In genomic region chr1:202189012-202189790, GRCh38 we compare ENCODE assay signal across 9 cellular contexts. TPM values are rescaled to one million over a fixed set of nuclear protein-coding genes. Genes with fewer than 3 reads are reported as not detected.
DNase-seq lines count a peak whose midpoint lies in the region; ATAC-seq and TF ChIP-seq lines count a peak whose summit lies in the region.
"Had no signal": no experiment of that assay in that cellular context is flagged by ENCODE, and none has a peak within 500 bp of the region (broad histone marks: within the 10 kb centered on the region; RNA-seq: fewer than 3 reads in every experiment).

No MANE protein-coding gene starts in this region.

- CTCF ChIA-PET in Calu3 (lab: Charles Lee) = interaction anchor here (0.5 to 2.7 kb wide), 23 partner anchors 10 to 530 kb away, joined by 3 to 21 read pairs (median 4); partner anchors contain the start of genes RNPEP and UBE2T

- no TSS peak for BruUV-seq in Calu3 (replicated peaks; lab: Mats Ljungman, UMichigan)

- TF ChIP-seq CTCF in Calu3 (IDR thresholded peaks at IDR 0.05; ENCODE audit: unreplicated experiment) = peak; percentile 97
- TF ChIP-seq CTCF in ovary (IDR thresholded peaks at IDR 0.05) = peak in 2 of 3 donors; percentile 15 to 53
- TF ChIP-seq CTCF in type B pancreatic cell (conservative IDR thresholded peaks at IDR 0.05) = peak; percentile 91

- 60 to 68% (median 62%) methylated on average over 17 to 19 of the region's 19 CpGs for WGBS in ovary, 3 donors

- DNase-seq in Calu3 = peak; percentile 92
- peak; percentile 69 for DNase-seq in RPMI7951 (ENCODE audit: low read depth)
- DNase-seq in fibroblast of the conjunctiva (ENCODE audit: low read depth) = peak; percentile 17
- DNase-seq in ovary = peak; percentile 51 to 84 (median 73)
- peak; percentile 87 for DNase-seq in type B pancreatic cell (ENCODE audit: extremely low spot score, unreplicated experiment)

- no peak overlapping the region for H3K4me3 ChIP-seq in ovary

- H3K36me3 ChIP-seq in ovary = no peaks in the 10 kb centered on the region

- H3K27me3 Mint-ChIP-seq in Calu3 (ENCODE audit: unreplicated experiment) (peaks cover 77% of the 10 kb centered on the region), type B pancreatic cell (peaks cover 36% of the 10 kb centered on the region)
- peaks cover 6% of the 10 kb centered on the region for H3K27me3 Mint-ChIP-seq in activated T-helper 17 cell treated with anti-CD3 and anti-CD28 coated beads, Interleukin-2, amount 50 U/mL, for 72 hours

- H3K9me3 Mint-ChIP-seq in Calu3 (ENCODE audit: low read depth, unreplicated experiment) = no peaks in the 10 kb centered on the region
- no peaks in the 10 kb centered on the region for H3K9me3 Mint-ChIP-seq in activated T-helper 17 cell treated with anti-CD3 and anti-CD28 coated beads, Interleukin-2, amount 50 U/mL, for 72 hours
- H3K9me3 Mint-ChIP-seq in type B pancreatic cell = no peaks in the 10 kb centered on the region

- ATAC-seq in HG03342 (IDR thresholded peaks at IDR 0.05; ENCODE audit: unreplicated experiment) (peak; percentile 47), GM18907 (IDR thresholded peaks at IDR 0.05; ENCODE audit: unreplicated experiment) (no peak)
- ATAC-seq in activated T-helper 17 cell treated with anti-CD3 and anti-CD28 coated beads, Interleukin-2, amount 50 U/mL, for 72 hours (replicated peaks) = peak; percentile 74

- H3K4me1 Mint-ChIP-seq in Calu3 (ENCODE audit: low read depth, unreplicated experiment) (peaks cover 8% of the 10 kb centered on the region), type B pancreatic cell (ENCODE audit: unreplicated experiment) (peaks cover 5% of the 10 kb centered on the region)
- H3K4me1 Mint-ChIP-seq in activated T-helper 17 cell treated with anti-CD3 and anti-CD28 coated beads, Interleukin-2, amount 50 U/mL, for 72 hours = peaks cover 5% of the 10 kb centered on the region

- no peak overlapping the region for H3K27ac ChIP-seq in ovary

- H3K4me3 Mint-ChIP-seq in Calu3 (ENCODE audit: low read depth, unreplicated experiment) = no peak overlapping the region
- H3K4me3 Mint-ChIP-seq in activated T-helper 17 cell treated with anti-CD3 and anti-CD28 coated beads, Interleukin-2, amount 50 U/mL, for 72 hours = no peak overlapping the region
- H3K4me3 Mint-ChIP-seq in type B pancreatic cell = no peak overlapping the region

- H3K36me3 Mint-ChIP-seq in Calu3 (ENCODE audit: insufficient read depth, unreplicated experiment) = no peaks in the 10 kb centered on the region
- no peaks in the 10 kb centered on the region for H3K36me3 Mint-ChIP-seq in activated T-helper 17 cell treated with anti-CD3 and anti-CD28 coated beads, Interleukin-2, amount 50 U/mL, for 72 hours (ENCODE audit: low read depth)
- H3K36me3 Mint-ChIP-seq in type B pancreatic cell = no peaks in the 10 kb centered on the region

- H3K27me3 ChIP-seq in ovary = no peaks in the 10 kb centered on the region

- TF ChIP-seq POLR2A in ovary (IDR thresholded peaks at IDR 0.05) = no peak

- intact Hi-C loops in Calu3 (cut with micrococcal nuclease; ENCODE audit: unreplicated experiment) (loop anchor here (1.0 to 10.0 kb wide), 2 partner anchors 126 to 526 kb away; partner anchors contain the start of gene SYT2), ovary (cut with DNase I) (loop anchor here (2.0 to 10.0 kb wide), 5 partner anchors 118 to 528 kb away; partner anchors contain the start of gene SYT2 (in 1 of the 4))

- TF ChIP-seq EP300 in ovary (IDR thresholded peaks at IDR 0.05) = no peak

- peaks cover 3% of the 10 kb centered on the region for H3K4me1 ChIP-seq in ovary (ENCODE audit: insufficient read depth)

- no peaks in the 10 kb centered on the region for H3K9me3 ChIP-seq in ovary

- H3K27ac Mint-ChIP-seq in Calu3 (ENCODE audit: unreplicated experiment) = no peak overlapping the region
- H3K27ac Mint-ChIP-seq in activated T-helper 17 cell treated with anti-CD3 and anti-CD28 coated beads, Interleukin-2, amount 50 U/mL, for 72 hours = no peak overlapping the region
- H3K27ac Mint-ChIP-seq in type B pancreatic cell = no peak overlapping the region

RNA-seq across cellular contexts. Expression of gene LGR6, which starts 4.4 kb away (rescaled TPM):
- not detected in 2 replicates for total RNA-seq in Calu3 (2022)
- 30.3 and 33.4 TPM in 2 replicates for total RNA-seq in RPMI7951 (2014; rRNA removed; shearing (Covaris generic))
- under 1 TPM in 1 of 2 donors, not detected in 1; 0.21 TPM for total RNA-seq in activated T-helper 17 cell treated with anti-CD3 and anti-CD28 coated beads, Interleukin-2, amount 50 U/mL, for 72 hours
- 10 to 100 TPM in 1 of 7 donors, 1 to 10 TPM in 3, under 1 TPM in 3; 0.24 to 12.4 (median 1.4) TPM for total RNA-seq in ovary
- 1 to 10 TPM; 1.1 to 1.9 TPM for polyA plus RNA-seq in ovary
- total RNA-seq in type B pancreatic cell (ENCODE audit: low replicate concordance) = 2.8 and 6.9 TPM in 2 replicates
- total RNA-seq: T-helper 1 cell treated with Interleukin-12 subunit alpha and Interleukin-12 subunit beta and Interleukin-4 antibody, amounts not matched to agents 30 ng/mL and 1 ng/mL, for 36 hours had no signal

RNA-seq across cellular contexts. Expression of gene PTPN7, which starts 28.8 kb away (rescaled TPM):
- total RNA-seq in Calu3 (2022) (not detected in 2 replicates), ovary (1 to 10 TPM in 5 of 7 donors, under 1 TPM in 2; 0.58 to 4.8 (median 1.7) TPM), type B pancreatic cell (ENCODE audit: low replicate concordance) (0.29 TPM in 1 of 2 replicates, not detected in the other)
- total RNA-seq in RPMI7951 (2014; rRNA removed; shearing (Covaris generic)) = not detected in 2 replicates
- total RNA-seq in activated T-helper 17 cell treated with anti-CD3 and anti-CD28 coated beads, Interleukin-2, amount 50 U/mL, for 72 hours = 100 to 1,000 TPM; 238 to 281 TPM
- polyA plus RNA-seq in ovary = 10 to 100 TPM in 1 of 2 donors, under 1 TPM in 1; 0.98 to 15.4 TPM

RNA-seq across cellular contexts. Expression of gene ARL8A, which starts 44.7 kb away (rescaled TPM):
- total RNA-seq in Calu3 (2022) (64.1 and 66.9 TPM in 2 replicates), ovary (10 to 100 TPM; 20.0 to 95.9 (median 67.6) TPM), type B pancreatic cell (ENCODE audit: low replicate concordance) (58.6 and 69.1 TPM in 2 replicates)
- 15.7 and 18.9 TPM in 2 replicates for total RNA-seq in RPMI7951 (2014; rRNA removed; shearing (Covaris generic))
- 10 to 100 TPM; 43.6 to 51.4 TPM for total RNA-seq in activated T-helper 17 cell treated with anti-CD3 and anti-CD28 coated beads, Interleukin-2, amount 50 U/mL, for 72 hours
- polyA plus RNA-seq in ovary = 10 to 100 TPM; 26.6 to 65.8 TPM

Comparison
In these comparisons a context has a peak if more than half of its experiments do, and no peak if none do; other contexts are left out.
1. DNase-seq: peak in every context shown above with its lines; median percentile 92 in Calu3; 87 in type B pancreatic cell; 73 in ovary; 69 in RPMI7951; 17 in fibroblast of the conjunctiva.
2. CTCF ChIP-seq: peak in every context shown above with its lines; median percentile 97 in Calu3; 91 in type B pancreatic cell; 34 in ovary.
3. RNA of gene PTPN7, which starts 28.8 kb away (total RNA-seq): 238 to 281 TPM in activated T-helper 17 cell treated with anti-CD3 and anti-CD28 coated beads, Interleukin-2, amount 50 U/mL, for 72 hours; 0.58 to 4.8 TPM in ovary, 0.29 TPM in type B pancreatic cell, not detected in Calu3 and not detected in RPMI7951; every median in the first group is over 10 times any median in the second.